8 cellular contexts compared by ENCODE assay signal in the genomic region with DNA sequence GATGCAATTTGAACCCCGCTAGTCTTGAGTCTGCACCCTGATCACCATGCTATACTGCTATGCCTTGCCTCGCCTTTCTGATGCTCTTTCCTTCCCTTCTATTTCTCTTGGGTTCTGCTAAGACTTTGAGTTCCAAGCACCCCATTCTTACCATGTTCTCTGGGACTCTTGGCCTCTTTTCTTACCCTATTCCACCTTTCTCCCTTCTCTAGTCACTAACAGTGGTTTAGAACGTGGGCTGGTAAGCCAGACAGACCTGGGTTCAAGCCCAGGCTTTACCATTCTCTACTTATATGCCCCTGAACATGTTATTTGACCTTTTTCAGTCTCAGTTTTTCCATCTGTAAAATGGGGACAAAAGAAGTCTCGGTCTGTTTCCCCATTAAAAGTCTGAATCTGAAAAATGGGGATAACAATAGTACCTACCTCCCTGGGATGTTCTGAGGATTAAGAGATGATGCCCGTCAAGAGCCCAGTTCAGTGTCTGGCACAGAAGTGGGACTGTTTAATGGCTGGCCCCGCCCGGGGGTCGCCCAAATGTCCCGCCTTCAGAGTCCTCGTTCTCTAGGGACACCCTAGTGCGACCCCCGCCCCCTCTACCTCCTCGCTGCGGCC. TPM values are rescaled to one million over a fixed set of nuclear protein-coding genes. Genes with fewer than 3 reads are reported as not detected.
A peak's percentile ranks its signal among the peaks of the same experiment; 100 is the strongest.
DNase-seq lines count a peak whose midpoint lies in the region; ATAC-seq lines count a peak whose summit lies in the region.

No MANE protein-coding gene starts in this region.

- CTCF ChIA-PET in activated CD8-positive, alpha-beta T cell treated with anti-CD3 and anti-CD28 coated beads, Interleukin-2, amount 10 ng/mL, durations not matched to agents 7 days and 5 days (lab: Charles Lee): interaction anchor here (0.8 to 1.9 kb wide), 8 partner anchors 10 to 439 kb away, joined by 3 to 14 read pairs (median 4); no protein-coding TSS in a partner anchor

- H3K4me3 ChIP-seq in HAP-1 (peak overlapping the region; percentile 98), iPS-15b (ENCODE audit: low read depth, low read length) (peak overlapping the region; percentile 99)

- H3K4me1 ChIP-seq in HAP-1 (peaks cover 4% of the 10 kb centered on the region), iPS-15b (ENCODE audit: control insufficient read depth, insufficient read depth, low read length) (no peaks in the 10 kb centered on the region)

- POLR2A ChIA-PET in activated CD8-positive, alpha-beta T cell treated with anti-CD3 and anti-CD28 coated beads, Interleukin-2, amount 10 ng/mL, durations not matched to agents 7 days and 5 days (lab: Charles Lee): interaction anchor here (0.6 to 4.9 kb wide), 17 partner anchors 11 to 396 kb away, joined by 3 to 38 read pairs (median 9); partner anchors contain the start of genes BRPF1, CAMK1, OGG1 and TTLL3

- ATAC-seq in activated CD8-positive, alpha-beta T cell treated with anti-CD3 and anti-CD28 coated beads, Interleukin-2, amount 10 ng/mL, durations not matched to agents 7 days and 5 days: no peak
- ATAC-seq in GM19324 (IDR thresholded peaks at IDR 0.05; ENCODE audit: low FRiP score, unreplicated experiment) (no peak), HG03039 (IDR thresholded peaks at IDR 0.05; ENCODE audit: unreplicated experiment) (no peak)

- no peaks in the 10 kb centered on the region for H3K27me3 Mint-ChIP-seq in activated CD8-positive, alpha-beta T cell treated with anti-CD3 and anti-CD28 coated beads, Interleukin-2, amount 10 ng/mL, durations not matched to agents 7 days and 5 days (ENCODE audit: low read depth)
- H3K27me3 Mint-ChIP-seq in stimulated activated naive CD8-positive, alpha-beta T cell treated with anti-CD3 and anti-CD28 coated beads, Interleukin-15, Interleukin-2, amounts not matched to agents 100 ng/mL and 50 ng/mL, for 24 hours: no peaks in the 10 kb centered on the region

- H3K9me3 Mint-ChIP-seq in activated CD8-positive, alpha-beta T cell treated with anti-CD3 and anti-CD28 coated beads, Interleukin-2, amount 10 ng/mL, durations not matched to agents 7 days and 5 days (ENCODE audit: insufficient read depth): no peaks in the 10 kb centered on the region
- no peaks in the 10 kb centered on the region for H3K9me3 Mint-ChIP-seq in stimulated activated naive CD8-positive, alpha-beta T cell treated with anti-CD3 and anti-CD28 coated beads, Interleukin-15, Interleukin-2, amounts not matched to agents 100 ng/mL and 50 ng/mL, for 24 hours

- H3K27me3 ChIP-seq in HAP-1 (ENCODE audit: low read depth) (no peaks in the 10 kb centered on the region), iPS-15b (ENCODE audit: control insufficient read depth, insufficient read depth, low read length) (no peaks in the 10 kb centered on the region)

- H3K9ac ChIP-seq in iPS-15b (ENCODE audit: low read depth, low read length): peak overlapping the region; percentile 100

- peak overlapping the region; percentile 96 for H3K4me3 Mint-ChIP-seq in activated CD8-positive, alpha-beta T cell treated with anti-CD3 and anti-CD28 coated beads, Interleukin-2, amount 10 ng/mL, durations not matched to agents 7 days and 5 days
- peak overlapping the region; percentile 97 for H3K4me3 Mint-ChIP-seq in stimulated activated naive CD8-positive, alpha-beta T cell treated with anti-CD3 and anti-CD28 coated beads, Interleukin-15, Interleukin-2, amounts not matched to agents 100 ng/mL and 50 ng/mL, for 24 hours

- H3K4me1 Mint-ChIP-seq in activated CD8-positive, alpha-beta T cell treated with anti-CD3 and anti-CD28 coated beads, Interleukin-2, amount 10 ng/mL, durations not matched to agents 7 days and 5 days (ENCODE audit: low read depth): peaks cover 51% of the 10 kb centered on the region
- H3K4me1 Mint-ChIP-seq in stimulated activated naive CD8-positive, alpha-beta T cell treated with anti-CD3 and anti-CD28 coated beads, Interleukin-15, Interleukin-2, amounts not matched to agents 100 ng/mL and 50 ng/mL, for 24 hours (ENCODE audit: low read depth): peaks cover 73% of the 10 kb centered on the region

- H3K9me3 ChIP-seq in HAP-1: no peaks in the 10 kb centered on the region; the same call in 1 of the 2 replicates
- no peaks in the 10 kb centered on the region for H3K9me3 ChIP-seq in iPS-15b (ENCODE audit: control insufficient read depth, insufficient read depth, low read length)

- no peak for DNase-seq in HAP-1 (ENCODE audit: low spot score in 2 of 2)
- DNase-seq in activated CD8-positive, alpha-beta T cell treated with anti-CD3 and anti-CD28 coated beads, Interleukin-2, amount 10 ng/mL, durations not matched to agents 7 days and 5 days: no peak
- DNase-seq in amniotic stem cell (lab: John Stamatoyannopoulos, UW): no peak
- no peak for DNase-seq in NCI-H774 (lab: John Stamatoyannopoulos, UW)

- peaks cover 37% of the 10 kb centered on the region for H3K36me3 ChIP-seq in HAP-1 (replicated peaks)
- H3K36me3 ChIP-seq in iPS-15b (ENCODE audit: control insufficient read depth, insufficient read depth, low read length): peaks cover 20% of the 10 kb centered on the region

- in situ Hi-C loops in HAP-1 (cut with MboI; ENCODE audit: low sequenced_read_pairs): no loop called here

- H3K27ac Mint-ChIP-seq in activated CD8-positive, alpha-beta T cell treated with anti-CD3 and anti-CD28 coated beads, Interleukin-2, amount 10 ng/mL, durations not matched to agents 7 days and 5 days: peak overlapping the region; percentile 100
- H3K27ac Mint-ChIP-seq in stimulated activated naive CD8-positive, alpha-beta T cell treated with anti-CD3 and anti-CD28 coated beads, Interleukin-15, Interleukin-2, amounts not matched to agents 100 ng/mL and 50 ng/mL, for 24 hours: peak overlapping the region; percentile 100

- H3K36me3 Mint-ChIP-seq in activated CD8-positive, alpha-beta T cell treated with anti-CD3 and anti-CD28 coated beads, Interleukin-2, amount 10 ng/mL, durations not matched to agents 7 days and 5 days (ENCODE audit: low read depth): peaks cover 64% of the 10 kb centered on the region
- H3K36me3 Mint-ChIP-seq in stimulated activated naive CD8-positive, alpha-beta T cell treated with anti-CD3 and anti-CD28 coated beads, Interleukin-15, Interleukin-2, amounts not matched to agents 100 ng/mL and 50 ng/mL, for 24 hours (ENCODE audit: low read depth): peaks cover 54% of the 10 kb centered on the region

RNA-seq across cellular contexts. Expression of gene TADA3, which starts 0.4 kb away (rescaled TPM):
- total RNA-seq in activated CD8-positive, alpha-beta T cell treated with anti-CD3 and anti-CD28 coated beads, Interleukin-2, amount 10 ng/mL, durations not matched to agents 7 days and 5 days: 10 to 100 TPM; 83.2 to 85.6 TPM

RNA-seq across cellular contexts. Expression of gene ARPC4, which starts 1.0 kb away (rescaled TPM):
- 100 to 1,000 TPM; 317 to 321 TPM for total RNA-seq in activated CD8-positive, alpha-beta T cell treated with anti-CD3 and anti-CD28 coated beads, Interleukin-2, amount 10 ng/mL, durations not matched to agents 7 days and 5 days

RNA-seq across cellular contexts. Expression of gene TTLL3, which starts 18.2 kb away (rescaled TPM):
- 10 to 100 TPM; 53.7 to 55.2 TPM for total RNA-seq in activated CD8-positive, alpha-beta T cell treated with anti-CD3 and anti-CD28 coated beads, Interleukin-2, amount 10 ng/mL, durations not matched to agents 7 days and 5 days

RNA-seq across cellular contexts. Expression of gene CAMK1, which starts 22.1 kb away (rescaled TPM):
- 10 to 100 TPM; 33.5 to 35.7 TPM for total RNA-seq in activated CD8-positive, alpha-beta T cell treated with anti-CD3 and anti-CD28 coated beads, Interleukin-2, amount 10 ng/mL, durations not matched to agents 7 days and 5 days

RNA-seq across cellular contexts. Expression of gene OGG1, which starts 42.1 kb away (rescaled TPM):
- total RNA-seq in activated CD8-positive, alpha-beta T cell treated with anti-CD3 and anti-CD28 coated beads, Interleukin-2, amount 10 ng/mL, durations not matched to agents 7 days and 5 days: 10 to 100 TPM; 36.9 to 37.7 TPM
